In the genomic region with DNA sequence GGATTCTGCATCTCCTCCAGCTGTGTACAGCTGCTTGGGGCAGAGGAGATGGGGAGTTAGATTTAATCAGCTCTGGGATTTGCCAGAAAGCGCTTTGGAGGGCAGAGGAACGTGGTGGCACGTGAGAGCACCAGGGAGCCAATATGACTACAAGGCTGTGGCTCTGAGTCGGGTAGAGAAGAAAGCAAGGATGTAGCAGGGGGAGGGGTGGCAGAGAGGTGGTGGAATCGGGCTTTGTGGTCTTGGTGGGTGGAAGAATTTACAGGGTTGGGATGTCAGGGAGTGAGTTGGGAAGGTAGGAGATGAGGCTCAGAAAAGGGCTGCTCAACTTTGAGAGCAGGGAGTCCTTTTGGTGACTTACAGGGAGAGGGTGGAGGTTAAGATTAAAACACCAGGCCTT, we compare ENCODE assay signal across 13 cellular contexts.
DNase-seq lines count a peak whose midpoint lies in the region; ATAC-seq, FAIRE-seq and TF ChIP-seq lines count a peak whose summit lies in the region.
"Had no signal": no experiment of that assay in that cellular context is flagged by ENCODE, and none has a peak within 500 bp of the region (broad histone marks: within the 10 kb centered on the region; RNA-seq: fewer than 3 reads in every experiment).

No MANE protein-coding gene starts in this region.

- no peak overlapping the region; the same call in 1 of the 2 replicates for H3K4me2 ChIP-seq in GM12878 (ENCODE audit: control insufficient read depth, insufficient read depth)
- H3K4me2 ChIP-seq: hepatocyte had no signal

- no peak for TF ChIP-seq CTCF in heart right ventricle (IDR thresholded peaks at IDR 0.05)
- TF ChIP-seq CTCF in GM12878 (IDR thresholded peaks at IDR 0.05 in 2 of 3, conservative IDR thresholded peaks at IDR 0.05 in 1 of 3; ENCODE audit: control insufficient read depth in 2 of 3, extremely low read depth in 1 of 3, insufficient read depth in 1 of 3, low read depth in 3 of 3, low read length in 3 of 3): no peak
- TF ChIP-seq CTCF in upper lobe of right lung (IDR thresholded peaks at IDR 0.05): no peak

- RAD21 ChIA-PET in GM12878 (lab: Charles Lee; ENCODE audit: unreplicated experiment): interaction anchor here (0.5 to 0.7 kb wide), 2 partner anchors 36 to 230 kb away, joined by 3 read pairs; no protein-coding TSS in a partner anchor

- H3K4me1 ChIP-seq in heart right ventricle (peaks cover 45 to 100% (median 99%) of the 10 kb centered on the region in 9 donors), GM12878 (ENCODE audit: control insufficient read depth, insufficient read depth, low read length) (peaks cover 35% of the 10 kb centered on the region), upper lobe of right lung (peaks cover 70% of the 10 kb centered on the region)
- H3K4me1 ChIP-seq in naive thymus-derived CD4-positive, alpha-beta T cell (ENCODE audit: control insufficient read depth in 2 of 2, insufficient read depth in 2 of 2, low read length in 2 of 2): peaks cover 30 to 74% of the 10 kb centered on the region in 2 donors

- intact Hi-C loops in heart right ventricle (cut with DNase I) (loop anchor here in 4 of 10 donors (2.0 to 10.0 kb wide), 6 partner anchors 47 to 113 kb away; a partner anchor contains a TSS), left cardiac atrium (cut with DNase I) (loop anchor here in 1 of 2 donors (5.0 to 10.0 kb wide), 2 partner anchors 73 to 115 kb away; a partner anchor contains a TSS), GM12878 (cut with micrococcal nuclease; ENCODE audit: unreplicated experiment) (loop anchor here (10.0 kb wide), 1 partner anchor 325 kb away; a partner anchor contains a TSS), upper lobe of right lung (cut with DNase I) (no loop called here)
- intact Hi-C loops in naive thymus-derived CD4-positive, alpha-beta T cell (cut with micrococcal nuclease): loop anchor here (5.0 to 10.0 kb wide), 4 partner anchors 108 to 325 kb away; a partner anchor contains a TSS

- POLR2A ChIA-PET in GM12878 (lab: Charles Lee): no interaction called here
- POLR2A ChIA-PET in naive thymus-derived CD4-positive, alpha-beta T cell (lab: Charles Lee): interaction anchor here (1.1 kb wide), 1 partner anchor 11 kb away, joined by 4 read pairs; no protein-coding TSS in a partner anchor

- H3K36me3 Mint-ChIP-seq in naive thymus-derived CD4-positive, alpha-beta T cell: peaks cover 6 to 20% (median 6%) of the 10 kb centered on the region in 5 donors

- H3K4me1 Mint-ChIP-seq in naive thymus-derived CD4-positive, alpha-beta T cell: peaks cover 60 to 94% (median 75%) of the 10 kb centered on the region in 7 donors

- H3K4me3 Mint-ChIP-seq in naive thymus-derived CD4-positive, alpha-beta T cell: peak overlapping the region; percentile 33 to 89 (median 76)

- 54 to 60% methylated on average over 5 of the region's 5 CpGs for WGBS in heart right ventricle, 2 donors
- 98% methylated on average over 5 of the region's 5 CpGs for WGBS in GM12878 (ENCODE audit: insufficient coverage, insufficient replicate concordance, low lambda C conversion rate, missing lambda C conversion rate)

- no peak for ATAC-seq in heart right ventricle
- no peak for ATAC-seq in left cardiac atrium
- no peak for ATAC-seq in GM12878
- no peak for ATAC-seq in naive thymus-derived CD4-positive, alpha-beta T cell
- ATAC-seq in upper lobe of right lung: no peak
- no peak for ATAC-seq in GM19452 (IDR thresholded peaks at IDR 0.05; ENCODE audit: unreplicated experiment)

- H3K27ac ChIP-seq in heart right ventricle: peak overlapping the region; percentile 12 to 95 (median 80)
- H3K27ac ChIP-seq in GM12878 (ENCODE audit: control insufficient read depth, insufficient read depth): 0 out of 2 replicates have a peak overlapping the region, but pooled peaks have one; percentile 38
- H3K27ac ChIP-seq in naive thymus-derived CD4-positive, alpha-beta T cell (ENCODE audit: low read depth, low read length): no peak overlapping the region
- peak overlapping the region; percentile 80 for H3K27ac ChIP-seq in upper lobe of right lung
- H3K27ac ChIP-seq: cardiac muscle cell had no signal

- TF ChIP-seq RAD21 in GM12878 (IDR thresholded peaks at IDR 0.05; ENCODE audit: insufficient read depth, low read depth, low read length): no peak

- CTCF ChIA-PET in GM12878 (lab: Yijun Ruan, JAX): interaction anchor here (1.2 kb wide), 1 partner anchor 71 kb away, joined by 3 read pairs; no protein-coding TSS in a partner anchor
- CTCF ChIA-PET in naive thymus-derived CD4-positive, alpha-beta T cell (lab: Charles Lee): no interaction called here

- H3K27me3 ChIP-seq in heart right ventricle (no peaks in the 10 kb centered on the region), GM12878 (replicated peaks in 1 of 2; ENCODE audit: control insufficient read depth in 2 of 2, insufficient read depth in 2 of 2, low read length in 1 of 2) (no peaks in the 10 kb centered on the region), upper lobe of right lung (no peaks in the 10 kb centered on the region)
- H3K27me3 ChIP-seq in naive thymus-derived CD4-positive, alpha-beta T cell (ENCODE audit: control insufficient read depth in 2 of 2, insufficient read depth in 2 of 2, low read length in 2 of 2): no peaks in the 10 kb centered on the region
- H3K27me3 ChIP-seq: cardiac muscle cell, hepatocyte had no signal

- no peak for FAIRE-seq in GM12878 (lab: Jason Lieb, UNC)

- H3K9me3 ChIP-seq in heart right ventricle: peaks cover 0 to 7% (median under 1%) of the 10 kb centered on the region in 11 donors
- H3K9me3 ChIP-seq in GM12878 (replicated peaks; ENCODE audit: control insufficient read depth, insufficient read depth, low read length): no peaks in the 10 kb centered on the region; the same call in none of the 3 replicates
- peaks cover 0 to 10% (median 0%) of the 10 kb centered on the region in 3 experiments for H3K9me3 ChIP-seq in naive thymus-derived CD4-positive, alpha-beta T cell (ENCODE audit: control insufficient read depth in 2 of 3, low read length in 3 of 3)
- peaks cover under 1% of the 10 kb centered on the region for H3K9me3 ChIP-seq in upper lobe of right lung

- H3K36me3 ChIP-seq in heart right ventricle (no peaks in the 10 kb centered on the region), GM12878 (ENCODE audit: control insufficient read depth in 2 of 2, insufficient read depth in 2 of 2, low read length in 1 of 2) (no peaks in the 10 kb centered on the region), upper lobe of right lung (no peaks in the 10 kb centered on the region)
- H3K36me3 ChIP-seq in naive thymus-derived CD4-positive, alpha-beta T cell (ENCODE audit: control insufficient read depth in 2 of 3, insufficient read depth in 3 of 3, low read length in 3 of 3): no peaks in the 10 kb centered on the region
- H3K36me3 ChIP-seq: cardiac muscle cell had no signal

- no peak for TF ChIP-seq POLR2A in GM12878 (IDR thresholded peaks at IDR 0.05; ENCODE audit: low read depth, low read length)

- SMC1A ChIA-PET in GM12878 (lab: Charles Lee; ENCODE audit: uncharacterized antibody, unreplicated experiment): interaction anchor here (0.6 kb wide), 1 partner anchor 380 kb away, joined by 3 read pairs; no protein-coding TSS in a partner anchor

- DNase-seq in heart right ventricle (no peak), left cardiac atrium (no peak), GM12878 (ENCODE audit: low read depth, low spot score) (no peak), upper lobe of right lung (no peak), A172 (ENCODE audit: low spot score) (no peak)
- DNase-seq in naive thymus-derived CD4-positive, alpha-beta T cell: no peak
- no peak for DNase-seq in central memory CD4-positive, alpha-beta T cell
- DNase-seq: activated CD4-positive, alpha-beta T cell treated with anti-CD3 and anti-CD28 coated beads for 4 hours; NCI-H187; stimulated activated CD4-positive, alpha-beta T cell treated with anti-CD3 and anti-CD28 coated beads, Interleukin-4, amount 100 ng/mL, for 4 hours had no signal

- in situ Hi-C loops in GM12878 (cut with MboI): no loop called here

- H3K27ac Mint-ChIP-seq in naive thymus-derived CD4-positive, alpha-beta T cell: peak overlapping the region; percentile 63 to 99 (median 96)

- peaks cover 0 to 16% (median 9%) of the 10 kb centered on the region in 11 donors for H3K9me3 Mint-ChIP-seq in naive thymus-derived CD4-positive, alpha-beta T cell

- no peak overlapping the region for H3K9ac ChIP-seq in GM12878 (ENCODE audit: control insufficient read depth, insufficient read depth, low read length)

- peaks cover 21% of the 10 kb centered on the region for H3K79me2 ChIP-seq in GM12878 (ENCODE audit: control insufficient read depth, insufficient read depth, low read length)

- TF ChIP-seq EP300 in GM12878 (IDR thresholded peaks at IDR 0.05; ENCODE audit: borderline replicate concordance in 1 of 2, control insufficient read depth in 1 of 2, low read depth in 2 of 2, low read length in 2 of 2): no peak

- no peaks in the 10 kb centered on the region for H3K27me3 Mint-ChIP-seq in naive thymus-derived CD4-positive, alpha-beta T cell

- H4K20me1 ChIP-seq in GM12878 (ENCODE audit: control insufficient read depth, insufficient read depth): no peaks in the 10 kb centered on the region

- BruUV-seq in GM12878 (replicated peaks; lab: Mats Ljungman, UMichigan): no TSS peak

- H3K4me3 ChIP-seq in heart right ventricle (peak overlapping the region in 1 of 10 donors; percentile 19), GM12878 (no peak overlapping the region), upper lobe of right lung (no peak overlapping the region)
- no peak overlapping the region for H3K4me3 ChIP-seq in naive thymus-derived CD4-positive, alpha-beta T cell (ENCODE audit: low read length)
- H3K4me3 ChIP-seq: cardiac muscle cell, hepatocyte had no signal

- no peak overlapping the region for H2AFZ ChIP-seq in GM12878 (ENCODE audit: control insufficient read depth, low read depth, low read length)
- H2AFZ ChIP-seq: hepatocyte had no signal

TF ChIP-seq in GM12878, 131 proteins besides CTCF, POLR2A, EP300 and RAD21 (continues in another document):
- no peak for TF ChIP-seq EGR1 (IDR thresholded peaks at IDR 0.05; ENCODE audit: borderline replicate concordance in 1 of 2, low read depth in 2 of 2, low read length in 2 of 2)
